Comparison of ENCODE assay signal across 15 cellular contexts in genomic region chrX:149585631-149586030, GRCh38. TPM values are rescaled to one million over a fixed set of nuclear protein-coding genes. Genes with fewer than 3 reads are reported as not detected.
"Had no signal": no experiment of that assay in that cellular context is flagged by ENCODE, and none has a peak within 500 bp of the region (broad histone marks: within the 10 kb centered on the region; RNA-seq: fewer than 3 reads in every experiment).

No MANE protein-coding gene starts in this region.

RNA-seq across cellular contexts. Expression of gene MAGEA9B, which starts 1.6 kb away (rescaled TPM):
- total RNA-seq: activated B cell treated with CpG ODN at 0.5 μM for 24 hours; activated CD4-positive, alpha-beta memory T cell treated with anti-CD3 and anti-CD28 coated beads for 36 hours; activated CD4-positive, alpha-beta memory T cell treated with anti-CD3 and anti-CD28 coated beads, Interleukin-2, amount 10 ng/mL, durations not matched to agents 7 days and 5 days; activated CD4-positive, alpha-beta T cell treated with anti-CD3 and anti-CD28 coated beads for 36 hours; activated CD4-positive, alpha-beta T cell treated with anti-CD3 and anti-CD28 coated beads, Interleukin-2, amount 10 ng/mL, durations not matched to agents 24 days and 14 days; activated CD4-positive, alpha-beta T cell treated with anti-CD3 and anti-CD28 coated beads, Interleukin-2, amount 10 ng/mL, durations not matched to agents 7 days and 5 days; activated CD8-positive, alpha-beta memory T cell treated with anti-CD3 and anti-CD28 coated beads for 36 hours; activated CD8-positive, alpha-beta memory T cell treated with anti-CD3 and anti-CD28 coated beads, Interleukin-2, amount 10 ng/mL, durations not matched to agents 7 days and 5 days; activated CD8-positive, alpha-beta T cell treated with anti-CD3 and anti-CD28 coated beads for 36 hours; activated CD8-positive, alpha-beta T cell treated with anti-CD3 and anti-CD28 coated beads, Interleukin-2, amount 10 ng/mL, durations not matched to agents 7 days and 5 days; T-cell; T-helper 1 cell treated with Interleukin-12 subunit alpha and Interleukin-12 subunit beta and Interleukin-4 antibody, amounts not matched to agents 30 ng/mL and 1 ng/mL, for 36 hours; T-helper 17 cell; T-helper 2 cell treated with Interferon-gamma antibody and Interleukin-4, amounts not matched to agents 100 ng/mL and 5 ng/mL, for 36 hours had no signal

RNA-seq across cellular contexts. Expression of gene HSFX2, which starts 9.5 kb away (rescaled TPM):
- total RNA-seq: activated CD4-positive, alpha-beta memory T cell treated with anti-CD3 and anti-CD28 coated beads, Interleukin-2, amount 10 ng/mL, durations not matched to agents 7 days and 5 days; activated CD4-positive, alpha-beta T cell treated with anti-CD3 and anti-CD28 coated beads for 36 hours; activated CD4-positive, alpha-beta T cell treated with anti-CD3 and anti-CD28 coated beads, Interleukin-2, amount 10 ng/mL, durations not matched to agents 24 days and 14 days; activated CD8-positive, alpha-beta T cell treated with anti-CD3 and anti-CD28 coated beads for 36 hours; activated CD8-positive, alpha-beta T cell treated with anti-CD3 and anti-CD28 coated beads, Interleukin-2, amount 10 ng/mL, durations not matched to agents 7 days and 5 days; T-cell; T-helper 17 cell; T-helper 2 cell treated with Interferon-gamma antibody and Interleukin-4, amounts not matched to agents 100 ng/mL and 5 ng/mL, for 36 hours; WTC11 had no signal

RNA-seq across cellular contexts. Expression of gene HSFX3, which starts 35.9 kb away (rescaled TPM):
- total RNA-seq: activated B cell treated with CpG ODN at 0.5 μM for 24 hours; activated CD4-positive, alpha-beta memory T cell treated with anti-CD3 and anti-CD28 coated beads for 36 hours; activated CD4-positive, alpha-beta memory T cell treated with anti-CD3 and anti-CD28 coated beads, Interleukin-2, amount 10 ng/mL, durations not matched to agents 7 days and 5 days; activated CD4-positive, alpha-beta T cell treated with anti-CD3 and anti-CD28 coated beads for 36 hours; activated CD4-positive, alpha-beta T cell treated with anti-CD3 and anti-CD28 coated beads, Interleukin-2, amount 10 ng/mL, durations not matched to agents 24 days and 14 days; activated CD4-positive, alpha-beta T cell treated with anti-CD3 and anti-CD28 coated beads, Interleukin-2, amount 10 ng/mL, durations not matched to agents 7 days and 5 days; activated CD8-positive, alpha-beta memory T cell treated with anti-CD3 and anti-CD28 coated beads for 36 hours; activated CD8-positive, alpha-beta T cell treated with anti-CD3 and anti-CD28 coated beads for 36 hours; activated CD8-positive, alpha-beta T cell treated with anti-CD3 and anti-CD28 coated beads, Interleukin-2, amount 10 ng/mL, durations not matched to agents 7 days and 5 days; T-cell; T-helper 1 cell treated with Interleukin-12 subunit alpha and Interleukin-12 subunit beta and Interleukin-4 antibody, amounts not matched to agents 30 ng/mL and 1 ng/mL, for 36 hours; T-helper 17 cell; T-helper 2 cell treated with Interferon-gamma antibody and Interleukin-4, amounts not matched to agents 100 ng/mL and 5 ng/mL, for 36 hours; WTC11 had no signal
